In genomic region chr4:5220028-5220427, GRCh38 we compare ENCODE assay signal across 16 cellular contexts.
DNase-seq lines count a peak whose midpoint lies in the region; ATAC-seq, FAIRE-seq and TF ChIP-seq lines count a peak whose summit lies in the region.
"Had no signal": no experiment of that assay in that cellular context is flagged by ENCODE, and none has a peak within 500 bp of the region (broad histone marks: within the 10 kb centered on the region; RNA-seq: fewer than 3 reads in every experiment).

No MANE protein-coding gene starts in this region.

- intact Hi-C loops in activated naive CD4-positive, alpha-beta T cell treated with anti-CD3 and anti-CD28 coated beads for 36 hours (cut with micrococcal nuclease), result no loop called here

- no peak overlapping the region for H3K4me3 ChIP-seq in fibroblast of pulmonary artery (replicated peaks; ENCODE audit: low read depth, low read length)

- ATAC-seq in GM21825 (IDR thresholded peaks at IDR 0.05; ENCODE audit: unreplicated experiment) (no peak), GM19328 (IDR thresholded peaks at IDR 0.05; ENCODE audit: unreplicated experiment) (no peak)

- no peak overlapping the region for H3K4me3 Mint-ChIP-seq in activated naive CD4-positive, alpha-beta T cell treated with anti-CD3 and anti-CD28 coated beads for 36 hours
- H3K4me3 Mint-ChIP-seq: type B pancreatic cell had no signal

- H3K27me3 Mint-ChIP-seq in activated naive CD4-positive, alpha-beta T cell treated with anti-CD3 and anti-CD28 coated beads for 36 hours (ENCODE audit: low read depth), result peaks cover 3% of the 10 kb centered on the region

- DNase-seq in activated naive CD4-positive, alpha-beta T cell treated with anti-CD3 and anti-CD28 coated beads for 36 hours, result peak; percentile 8
- no peak for DNase-seq in activated naive CD4-positive, alpha-beta T cell treated with anti-CD3 and anti-CD28 coated beads, Interleukin-2, amount 50 U/mL, for 16 hours
- peak; percentile 57 for DNase-seq in RKO (ENCODE audit: low spot score)
- peak; percentile 4 for DNase-seq in fibroblast of pulmonary artery (ENCODE audit: low read depth)
- peak; percentile 14 for DNase-seq in urothelium cell line (ENCODE audit: low spot score)
- no peak for DNase-seq in HPDE6-E6E7 (ENCODE audit: extremely low spot score)
- DNase-seq: activated CD4-positive, alpha-beta T cell treated with anti-CD3 and anti-CD28 coated beads, Interleukin-2, amount 50 U/mL, for 4 hours; activated effector memory CD4-positive, alpha-beta T cell treated with anti-CD3 and anti-CD28 coated beads, Interleukin-2, amount 50 U/mL, for 16 hours; Calu3; NCI-H2029 treated with DMSO at 0.1 percent for 48 hours; T-helper 2 cell had no signal

- no peaks in the 10 kb centered on the region for H3K4me1 Mint-ChIP-seq in activated naive CD4-positive, alpha-beta T cell treated with anti-CD3 and anti-CD28 coated beads for 36 hours (ENCODE audit: low read depth)

- H3K36me3 Mint-ChIP-seq in activated naive CD4-positive, alpha-beta T cell treated with anti-CD3 and anti-CD28 coated beads for 36 hours (ENCODE audit: low read depth), result no peaks in the 10 kb centered on the region
- H3K36me3 Mint-ChIP-seq: type B pancreatic cell had no signal

- H3K9me3 Mint-ChIP-seq in activated naive CD4-positive, alpha-beta T cell treated with anti-CD3 and anti-CD28 coated beads for 36 hours, result peaks cover 14% of the 10 kb centered on the region

- no peak overlapping the region for H3K27ac Mint-ChIP-seq in activated naive CD4-positive, alpha-beta T cell treated with anti-CD3 and anti-CD28 coated beads for 36 hours
- H3K27ac Mint-ChIP-seq: type B pancreatic cell had no signal

- no peak for TF ChIP-seq CTCF in fibroblast of pulmonary artery (IDR thresholded peaks at IDR 0.05; ENCODE audit: low read length, missing control alignments)

- CTCF ChIA-PET in activated naive CD4-positive, alpha-beta T cell treated with anti-CD3 and anti-CD28 coated beads for 36 hours (lab: Charles Lee), result no interaction called here

- FAIRE-seq in urothelium cell line (lab: Jason Lieb, UNC), result no peak
- FAIRE-seq: bronchial epithelial cell, GM19239 had no signal

Comparison
In these comparisons a context has a peak if more than half of its experiments do, and no peak if none do; other contexts are left out.
1. DNase-seq: peak in activated naive CD4-positive, alpha-beta T cell treated with anti-CD3 and anti-CD28 coated beads for 36 hours (single experiment), RKO (single experiment), fibroblast of pulmonary artery (single experiment) and urothelium cell line (single experiment); none in activated naive CD4-positive, alpha-beta T cell treated with anti-CD3 and anti-CD28 coated beads, Interleukin-2, amount 50 U/mL, for 16 hours (single experiment) and HPDE6-E6E7 (single experiment).